In the genomic region with DNA sequence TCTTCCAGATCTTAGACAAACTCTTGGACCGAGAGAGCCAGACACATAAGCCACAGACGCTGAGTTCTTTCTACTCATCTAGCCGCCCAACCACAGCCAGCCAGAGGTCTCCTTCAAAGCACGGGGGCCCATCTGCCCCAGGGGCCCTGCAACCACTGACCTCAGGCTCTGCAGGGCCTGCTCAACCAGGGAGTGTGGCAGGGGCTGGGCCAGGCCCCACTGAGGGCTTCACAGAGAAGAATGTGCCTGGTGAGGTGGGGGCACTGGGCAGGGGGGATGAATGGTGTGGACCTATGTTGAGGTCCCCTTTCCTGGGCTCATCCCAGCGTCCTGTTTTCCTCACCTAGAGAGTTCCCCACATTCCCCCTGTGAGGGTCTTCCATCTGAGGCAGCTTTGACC, we compare ENCODE assay signal across 17 cellular contexts.
"Had no signal": no experiment of that assay in that cellular context is flagged by ENCODE, and none has a peak within 500 bp of the region (broad histone marks: within the 10 kb centered on the region; RNA-seq: fewer than 3 reads in every experiment).

No MANE protein-coding gene starts in this region.

- H3K27ac ChIP-seq: body of pancreas, colonic mucosa, esophagus squamous epithelium, lower lobe of right lung, pancreas, SJCRH30, suprapubic skin had no signal

- H3K27me3 ChIP-seq: body of pancreas, colonic mucosa, esophagus squamous epithelium, pancreas, SJCRH30, suprapubic skin had no signal

- H3K9me3 ChIP-seq: body of pancreas, colonic mucosa, esophagus squamous epithelium, lower lobe of right lung, pancreas, SJCRH30, suprapubic skin had no signal

- FAIRE-seq: pancreas had no signal

- ATAC-seq: body of pancreas, pancreas, T-helper 17 cell had no signal

- H3K27me3 Mint-ChIP-seq: T-helper 17 cell had no signal

- H3K4me1 ChIP-seq: body of pancreas, colonic mucosa, lower lobe of right lung, pancreas, SJCRH30, suprapubic skin had no signal

- H3K4me3 ChIP-seq: body of pancreas, colonic mucosa, esophagus squamous epithelium, lower lobe of right lung, pancreas, SJCRH30, suprapubic skin had no signal

- DNase-seq: activated CD4-positive, alpha-beta T cell treated with anti-CD3 and anti-CD28 coated beads for 48 hours; activated CD8-positive, alpha-beta memory T cell treated with anti-CD3 and anti-CD28 coated beads for 24 hours; activated effector memory CD4-positive, alpha-beta T cell treated with Interleukin-2 at 50 U/mL for 16 hours; activated naive CD4-positive, alpha-beta T cell treated with anti-CD3 and anti-CD28 coated beads, Interleukin-2, amount 50 U/mL, for 16 hours; amniotic stem cell; body of pancreas; central memory CD4-positive, alpha-beta T cell; colonic mucosa; esophagus squamous epithelium; lower lobe of right lung; SJCRH30; stimulated activated CD4-positive, alpha-beta T cell treated with anti-CD3 and anti-CD28 coated beads, Interleukin-2, amount 100 ng/mL, for 48 hours; stimulated activated naive CD4-positive, alpha-beta T cell; T-helper 17 cell; trophoblast cell had no signal

- H3K4me3 Mint-ChIP-seq: T-helper 17 cell had no signal
